In the genomic region with DNA sequence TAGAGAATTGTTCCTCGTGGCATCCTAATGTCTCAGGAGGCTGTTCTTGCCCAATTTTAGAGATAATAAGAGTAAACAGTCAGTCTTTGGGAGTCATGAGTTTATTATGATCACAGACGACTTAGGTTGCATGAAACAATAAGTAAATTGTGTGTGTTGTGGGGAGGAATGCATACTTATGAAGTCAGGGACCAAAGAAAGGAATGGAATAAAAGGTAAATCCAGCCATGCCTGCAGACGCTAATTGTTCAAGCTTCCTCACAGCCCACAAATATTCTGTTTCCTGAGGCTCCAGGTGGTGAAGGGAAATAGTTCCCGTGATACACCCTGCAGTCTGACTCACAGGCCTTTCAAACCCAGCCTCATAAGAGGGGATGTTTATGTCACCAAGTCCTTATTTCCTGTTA, we compare ENCODE assay signal across 8 cellular contexts. TPM values are rescaled to one million over a fixed set of nuclear protein-coding genes. Genes with fewer than 3 reads are reported as not detected.
DNase-seq lines count a peak whose midpoint lies in the region; ATAC-seq and TF ChIP-seq lines count a peak whose summit lies in the region.
"Had no signal": no experiment of that assay in that cellular context is flagged by ENCODE, and none has a peak within 500 bp of the region (broad histone marks: within the 10 kb centered on the region; RNA-seq: fewer than 3 reads in every experiment).

No MANE protein-coding gene starts in this region.

- RAD21 ChIA-PET in HCT116 (lab: Charles Lee; ENCODE audit: low non-redundant PET in 1 of 2, low total read pairs in 2 of 2, uncharacterized antibody in 2 of 2, unreplicated experiment in 2 of 2): interaction anchor here in 1 of 2 experiments (1.0 kb wide), 1 partner anchor 261 kb away, joined by 3 read pairs; no protein-coding TSS in a partner anchor

- no peak for TF ChIP-seq POLR2A in HCT116 (IDR thresholded peaks at IDR 0.05; ENCODE audit: borderline replicate concordance, extremely low read depth, insufficient read depth, insufficient read length)
- no peak for TF ChIP-seq POLR2A in testis (IDR thresholded peaks at IDR 0.05)

- H3K4me3 ChIP-seq in HCT116 (replicated peaks in 1 of 2; ENCODE audit: low read depth in 1 of 2, low read length in 2 of 2) (peak overlapping the region; percentile 58 to 78), NT2/D1 (ENCODE audit: insufficient read length, low read depth) (peak overlapping the region; percentile 79), dorsolateral prefrontal cortex (peak overlapping the region in 57 of 59 donors; percentile 26 to 84 (median 75)), neural progenitor cell (peak overlapping the region; percentile 87), testis (no peak overlapping the region)

- POLR2A ChIA-PET in HCT116 (lab: Charles Lee): no interaction called here

- H3K27ac Mint-ChIP-seq in neural progenitor cell: peak overlapping the region; percentile 25

- BruUV-seq in HCT116 (replicated peaks; lab: Mats Ljungman, UMichigan): TSS peak; percentile 47

- H3K4me1 ChIP-seq in HCT116 (ENCODE audit: control insufficient read depth in 1 of 2, insufficient read depth in 2 of 2, low read length in 2 of 2): peaks cover 10 to 22% of the 10 kb centered on the region in 2 experiments
- H3K4me1 ChIP-seq in NT2/D1 (ENCODE audit: insufficient read depth, insufficient read length): no peaks in the 10 kb centered on the region
- peaks cover 10% of the 10 kb centered on the region for H3K4me1 ChIP-seq in neural progenitor cell
- no peaks in the 10 kb centered on the region for H3K4me1 ChIP-seq in testis

- H3K27ac ChIP-seq in HCT116 (ENCODE audit: low read depth, low read length) (peak overlapping the region; percentile 53), dorsolateral prefrontal cortex (peak overlapping the region in 58 of 59 donors; percentile 17 to 96 (median 87)), neural progenitor cell (no peak overlapping the region), testis (no peak overlapping the region)
- H3K27ac ChIP-seq: neutrophil had no signal

- ATAC-seq in HCT116 (peak; percentile 67), GM19467 (IDR thresholded peaks at IDR 0.05; ENCODE audit: unreplicated experiment) (no peak)

- peak overlapping the region; percentile 96 for H3K4me2 ChIP-seq in HCT116 (ENCODE audit: low read length)
- H3K4me2 ChIP-seq in neural progenitor cell: peak overlapping the region; percentile 99

- no peaks in the 10 kb centered on the region for H4K20me1 ChIP-seq in HCT116 (ENCODE audit: insufficient read depth)
- no peaks in the 10 kb centered on the region for H4K20me1 ChIP-seq in neural progenitor cell (ENCODE audit: low read depth)

- H3K4me3 Mint-ChIP-seq in neural progenitor cell: peak overlapping the region; percentile 86

- no peaks in the 10 kb centered on the region for H3F3A ChIP-seq in neural progenitor cell (ENCODE audit: low read depth)

- H3K27me3 ChIP-seq in HCT116 (ENCODE audit: insufficient read depth, low read length) (no peaks in the 10 kb centered on the region), NT2/D1 (ENCODE audit: insufficient read depth, insufficient read length) (peaks cover 12% of the 10 kb centered on the region), dorsolateral prefrontal cortex (no peaks in the 10 kb centered on the region), neural progenitor cell (peaks cover 24% of the 10 kb centered on the region), testis (no peaks in the 10 kb centered on the region)

- H3K4me1 Mint-ChIP-seq in neural progenitor cell: peaks cover 18% of the 10 kb centered on the region

- intact Hi-C loops in HCT116 (cut with micrococcal nuclease) (no loop called here), dorsolateral prefrontal cortex (cut with DNase I) (no loop called here), testis (cut with DNase I; ENCODE audit: low total_unique reads) (no loop called here)

- H3K79me2 ChIP-seq in HCT116 (ENCODE audit: insufficient read depth, low read length) (no peaks in the 10 kb centered on the region), neural progenitor cell (ENCODE audit: low read depth) (no peaks in the 10 kb centered on the region)

- TF ChIP-seq CTCF in HCT116 (IDR thresholded peaks at IDR 0.05 in 2 of 3, conservative IDR thresholded peaks at IDR 0.05 in 1 of 3; ENCODE audit: borderline replicate concordance in 1 of 3, insufficient read depth in 1 of 3, low read depth in 2 of 3, low read length in 2 of 3) (no peak), dorsolateral prefrontal cortex (IDR thresholded peaks at IDR 0.05 in 54 of 56, conservative IDR thresholded peaks at IDR 0.05 in 2 of 56; ENCODE audit: low read depth in 1 of 56, partially characterized antibody in 56 of 56) (no peak), neural progenitor cell (IDR thresholded peaks at IDR 0.05) (no peak), testis (IDR thresholded peaks at IDR 0.05) (no peak)

- H2AFZ ChIP-seq in HCT116 (ENCODE audit: low read depth, low read length, poor library complexity, severe bottlenecking): peak overlapping the region; percentile 98
- H2AFZ ChIP-seq in neural progenitor cell (replicated peaks): peak overlapping the region; percentile 100

- peaks cover 6% of the 10 kb centered on the region for H3K36me3 Mint-ChIP-seq in neural progenitor cell

- H3K9me3 ChIP-seq in HCT116 (ENCODE audit: control insufficient read depth in 1 of 2, insufficient read depth in 1 of 2, low read depth in 1 of 2, low read length in 2 of 2) (no peaks in the 10 kb centered on the region), NT2/D1 (ENCODE audit: insufficient read depth, low read length) (peaks cover 8% of the 10 kb centered on the region; the same call in 1 of the 2 replicates), neural progenitor cell (ENCODE audit: low read depth) (no peaks in the 10 kb centered on the region), testis (no peaks in the 10 kb centered on the region)
- H3K9me3 ChIP-seq: neutrophil had no signal

- H3K27me3 Mint-ChIP-seq in neural progenitor cell (ENCODE audit: insufficient read depth, low read depth): peaks cover 6% of the 10 kb centered on the region

- WGBS in testis, 2 donors: 26 to 31% methylated on average over 4 of the region's 4 CpGs

- H3K9ac ChIP-seq in HCT116 (ENCODE audit: low read length): peak overlapping the region; percentile 69
- peak overlapping the region; percentile 85 for H3K9ac ChIP-seq in NT2/D1 (ENCODE audit: insufficient read length, low read depth)
- H3K9ac ChIP-seq in neural progenitor cell: no peak overlapping the region

- H3K9me3 Mint-ChIP-seq in neural progenitor cell: peaks cover 11% of the 10 kb centered on the region

- CTCF ChIA-PET in HCT116 (lab: Charles Lee): interaction anchor here (0.9 to 1.2 kb wide), 3 partner anchors 74 to 280 kb away, joined by 3 to 5 read pairs (median 4); no protein-coding TSS in a partner anchor

- TF ChIP-seq RAD21 in HCT116 (IDR thresholded peaks at IDR 0.05; ENCODE audit: low read depth): no peak

- H3K9me2 ChIP-seq in HCT116 (ENCODE audit: insufficient read depth): no peaks in the 10 kb centered on the region

- DNase-seq in HCT116 (ENCODE audit: low read depth, low spot score) (peak; percentile 55), NT2/D1 (ENCODE audit: low read depth, low spot score) (no peak), dorsolateral prefrontal cortex (no peak), neural progenitor cell (ENCODE audit: low spot score) (peak; percentile 9), AG08396 (ENCODE audit: low spot score) (no peak), testis (no peak)

- H3K36me3 ChIP-seq in HCT116 (ENCODE audit: control insufficient read depth in 1 of 2, insufficient read depth in 2 of 2, low read length in 2 of 2) (no peaks in the 10 kb centered on the region), NT2/D1 (ENCODE audit: insufficient read depth, insufficient read length, low read length) (no peaks in the 10 kb centered on the region), neural progenitor cell (no peaks in the 10 kb centered on the region), testis (ENCODE audit: low read depth, missing control alignments) (no peaks in the 10 kb centered on the region)
- H3K36me3 ChIP-seq: neutrophil had no signal

TF ChIP-seq in HCT116, 20 proteins besides CTCF, POLR2A, EP300 and RAD21 (continues in another document):
- peak; percentile 51 for TF ChIP-seq POLR2AphosphoS5 (IDR thresholded peaks at IDR 0.05; ENCODE audit: low read depth, low read length)
- TF ChIP-seq JUND (IDR thresholded peaks at IDR 0.05): peak; percentile 51
- no peak for TF ChIP-seq YY1 (IDR thresholded peaks at IDR 0.05; ENCODE audit: extremely low read depth, insufficient replicate concordance, low read depth, low read length)
- peak; percentile 39; the same call in 1 of the 2 replicates for TF ChIP-seq SIN3A (IDR thresholded peaks at IDR 0.05; ENCODE audit: low read depth)
- TF ChIP-seq SP1 (IDR thresholded peaks at IDR 0.05; ENCODE audit: low read depth): peak; percentile 44
- TF ChIP-seq, protein P1, sequence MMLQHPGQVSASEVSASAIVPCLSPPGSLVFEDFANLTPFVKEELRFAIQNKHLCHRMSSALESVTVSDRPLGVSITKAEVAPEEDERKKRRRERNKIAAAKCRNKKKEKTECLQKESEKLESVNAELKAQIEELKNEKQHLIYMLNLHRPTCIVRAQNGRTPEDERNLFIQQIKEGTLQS (IDR thresholded peaks at IDR 0.05): no peak
- peak; percentile 57 for TF ChIP-seq FOSL1 (IDR thresholded peaks at IDR 0.05; ENCODE audit: low read depth)

RNA-seq across cellular contexts. Expression of a gene that starts 0.9 kb away (rescaled TPM):
- total RNA-seq in HCT116 (2021; ENCODE audit: unreplicated experiment): 2.6 TPM
- 1.4 and 2.6 TPM in 2 replicates for polyA plus RNA-seq in HCT116 (2012)
- total RNA-seq in dorsolateral prefrontal cortex: 10 to 100 TPM in 118 of 120 experiments, 1 to 10 TPM in 2; 3.6 to 37.6 (median 22.4) TPM
- 0.53 and 0.62 TPM in 2 replicates for total RNA-seq in neural progenitor cell (ENCODE audit: low replicate concordance)
- total RNA-seq in testis: 1 to 10 TPM; 1.1 to 2.0 TPM
- polyA plus RNA-seq in testis (ENCODE audit: insufficient read depth, low read depth, low replicate concordance): 1.9 TPM

RNA-seq across cellular contexts. Expression of a gene that starts 44.5 kb away (rescaled TPM):
- total RNA-seq in HCT116 (2021; ENCODE audit: unreplicated experiment) (0.27 TPM), dorsolateral prefrontal cortex (under 1 TPM in 1 of 120 experiments, not detected in 119; 0.63 TPM), neural progenitor cell (ENCODE audit: low replicate concordance) (not detected in 2 replicates), testis (not detected)
- polyA plus RNA-seq in HCT116 (2012): 0.14 TPM in 1 of 2 replicates, not detected in the other
- polyA plus RNA-seq in testis (ENCODE audit: insufficient read depth, low read depth, low replicate concordance): not detected

RNA-seq across cellular contexts. Expression of a gene that starts 49.4 kb away (rescaled TPM):
- total RNA-seq in HCT116 (2021; ENCODE audit: unreplicated experiment): 2.8 TPM
- 0.60 and 1.1 TPM in 2 replicates for polyA plus RNA-seq in HCT116 (2012)
- 100 to 1,000 TPM in 96 of 120 experiments, 10 to 100 TPM in 24; 46.0 to 185 (median 122) TPM for total RNA-seq in dorsolateral prefrontal cortex
- total RNA-seq in neural progenitor cell (ENCODE audit: low replicate concordance): 9.6 and 14.3 TPM in 2 replicates
- 10 to 100 TPM; 14.6 to 15.3 TPM for total RNA-seq in testis
- polyA plus RNA-seq in testis (ENCODE audit: insufficient read depth, low read depth, low replicate concordance): 4.5 TPM

Comparison
In these comparisons a context has a peak if more than half of its experiments do, and no peak if none do; other contexts are left out.
1. DNase-seq: peak in HCT116 (single experiment) and neural progenitor cell (single experiment); none in NT2/D1 (single experiment), dorsolateral prefrontal cortex (0 of 10), AG08396 (single experiment) and testis (single experiment).
2. H3K27ac ChIP-seq: peak in HCT116 (single experiment) and dorsolateral prefrontal cortex (58 of 59); none in neural progenitor cell (single experiment) and testis (0 of 2).
3. H3K4me3 ChIP-seq: peak in HCT116 (2 of 2), NT2/D1 (single experiment), dorsolateral prefrontal cortex (57 of 59) and neural progenitor cell (single experiment); none in testis (0 of 2).